In the genomic region with DNA sequence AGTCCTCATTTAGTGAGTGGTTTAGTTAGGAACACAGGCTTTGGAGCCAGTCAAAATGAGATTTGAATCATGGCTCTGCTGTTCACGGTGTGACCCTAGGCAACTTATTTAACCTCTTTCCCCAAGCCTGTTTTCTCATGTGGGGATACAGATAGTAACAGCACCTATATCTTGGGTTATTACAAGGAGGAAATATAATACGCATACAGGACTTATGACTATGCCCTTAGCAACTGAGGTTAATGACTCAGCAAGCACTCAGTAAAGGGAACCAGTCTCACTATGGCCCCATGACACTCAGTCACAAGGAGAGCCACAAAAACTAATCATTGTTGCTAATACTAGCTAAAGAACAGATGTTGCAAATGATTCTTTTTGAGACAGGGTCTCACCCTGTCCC, we compare ENCODE assay signal across 9 cellular contexts. TPM values are rescaled to one million over a fixed set of nuclear protein-coding genes. Genes with fewer than 3 reads are reported as not detected.
A peak's percentile ranks its signal among the peaks of the same experiment; 100 is the strongest.
DNase-seq lines count a peak whose midpoint lies in the region; ATAC-seq, FAIRE-seq and TF ChIP-seq lines count a peak whose summit lies in the region.
"Had no signal": no experiment of that assay in that cellular context is flagged by ENCODE, and none has a peak within 500 bp of the region (broad histone marks: within the 10 kb centered on the region; RNA-seq: fewer than 3 reads in every experiment).

No MANE protein-coding gene starts in this region.

- peaks cover 0 to 3% of the 10 kb centered on the region in 2 donors for H3K4me1 ChIP-seq in kidney (ENCODE audit: control insufficient read depth in 1 of 2, insufficient read depth in 1 of 2, low read depth in 1 of 2, low read length in 2 of 2)

- TF ChIP-seq CTCF in activated CD8-positive, alpha-beta T cell treated with anti-CD3 and anti-CD28 coated beads for 36 hours (IDR thresholded peaks at IDR 0.05): no peak
- no peak for TF ChIP-seq CTCF in retinal pigment epithelial cell (conservative IDR thresholded peaks at IDR 0.05; ENCODE audit: low read depth, low read length)
- TF ChIP-seq CTCF in kidney (IDR thresholded peaks at IDR 0.05; ENCODE audit: borderline replicate concordance, extremely low read depth, insufficient read depth): no peak

- no peak for DNase-seq in activated naive CD8-positive, alpha-beta T cell treated with anti-CD3 and anti-CD28 coated beads for 36 hours
- peak; percentile 37 for DNase-seq in activated CD8-positive, alpha-beta T cell treated with anti-CD3 and anti-CD28 coated beads for 36 hours
- peak; percentile 74 for DNase-seq in retinal pigment epithelial cell (ENCODE audit: low read depth)
- DNase-seq in kidney: no peak
- DNase-seq in NCI-H2196 (lab: John Stamatoyannopoulos, UW; ENCODE audit: unreplicated experiment): no peak
- no peak for DNase-seq in hypothalamus (lab: John Stamatoyannopoulos, UW)

- POLR2A ChIA-PET in activated CD8-positive, alpha-beta T cell treated with anti-CD3 and anti-CD28 coated beads for 36 hours (lab: Charles Lee): interaction anchor here (1.0 to 2.3 kb wide), 4 partner anchors 11 to 72 kb away, joined by 3 to 7 read pairs (median 5); partner anchors contain the start of gene ITPR1

- H3K4me3 ChIP-seq in retinal pigment epithelial cell (ENCODE audit: low read length): no peak overlapping the region
- no peak overlapping the region for H3K4me3 ChIP-seq in kidney (ENCODE audit: low read length in 2 of 2)

- H3K36me3 ChIP-seq in kidney (ENCODE audit: control insufficient read depth in 1 of 2, insufficient read depth in 2 of 2, low read length in 2 of 2): peaks cover 5 to 9% of the 10 kb centered on the region in 2 donors

- H3K27me3 Mint-ChIP-seq in activated naive CD8-positive, alpha-beta T cell: no peaks in the 10 kb centered on the region
- no peaks in the 10 kb centered on the region for H3K27me3 Mint-ChIP-seq in activated naive CD8-positive, alpha-beta T cell treated with anti-CD3 and anti-CD28 coated beads for 36 hours
- no peaks in the 10 kb centered on the region for H3K27me3 Mint-ChIP-seq in activated CD8-positive, alpha-beta T cell treated with anti-CD3 and anti-CD28 coated beads for 36 hours

- peaks cover 25% of the 10 kb centered on the region for H3K4me1 Mint-ChIP-seq in activated naive CD8-positive, alpha-beta T cell (ENCODE audit: low read depth)
- peaks cover 20% of the 10 kb centered on the region for H3K4me1 Mint-ChIP-seq in activated naive CD8-positive, alpha-beta T cell treated with anti-CD3 and anti-CD28 coated beads for 36 hours
- peaks cover 26% of the 10 kb centered on the region for H3K4me1 Mint-ChIP-seq in activated CD8-positive, alpha-beta T cell treated with anti-CD3 and anti-CD28 coated beads for 36 hours (ENCODE audit: low read depth)

- ATAC-seq in HG03175 (IDR thresholded peaks at IDR 0.05; ENCODE audit: unreplicated experiment): peak; percentile 84
- peak; percentile 85 for ATAC-seq in activated CD8-positive, alpha-beta T cell treated with anti-CD3 and anti-CD28 coated beads for 36 hours

- no peak overlapping the region for H3K27ac ChIP-seq in kidney (ENCODE audit: low read depth in 2 of 2, low read length in 2 of 2)

- peaks cover 7% of the 10 kb centered on the region for H3K36me3 Mint-ChIP-seq in activated naive CD8-positive, alpha-beta T cell
- peaks cover 11% of the 10 kb centered on the region for H3K36me3 Mint-ChIP-seq in activated naive CD8-positive, alpha-beta T cell treated with anti-CD3 and anti-CD28 coated beads for 36 hours
- H3K36me3 Mint-ChIP-seq in activated CD8-positive, alpha-beta T cell treated with anti-CD3 and anti-CD28 coated beads for 36 hours (ENCODE audit: low read depth): peaks cover 8% of the 10 kb centered on the region

- intact Hi-C loops in activated CD8-positive, alpha-beta T cell treated with anti-CD3 and anti-CD28 coated beads for 36 hours (cut with micrococcal nuclease): loop anchor here (5.0 kb wide), 1 partner anchor 34 kb away; no protein-coding TSS in a partner anchor
- intact Hi-C loops in kidney (cut with DNase I): no loop called here

- H3K9ac ChIP-seq in kidney (ENCODE audit: low read length in 2 of 2): no peak overlapping the region

- H3K9me3 ChIP-seq in kidney (ENCODE audit: control insufficient read depth in 1 of 2, low read length in 2 of 2): no peaks in the 10 kb centered on the region

- CTCF ChIA-PET in activated CD8-positive, alpha-beta T cell treated with anti-CD3 and anti-CD28 coated beads for 36 hours (lab: Charles Lee): no interaction called here

- no peak for FAIRE-seq in kidney (lab: Jason Lieb, UNC)

- H3K9me3 Mint-ChIP-seq in activated naive CD8-positive, alpha-beta T cell (ENCODE audit: low read depth): no peaks in the 10 kb centered on the region
- H3K9me3 Mint-ChIP-seq in activated naive CD8-positive, alpha-beta T cell treated with anti-CD3 and anti-CD28 coated beads for 36 hours: peaks cover 2% of the 10 kb centered on the region
- no peaks in the 10 kb centered on the region for H3K9me3 Mint-ChIP-seq in activated CD8-positive, alpha-beta T cell treated with anti-CD3 and anti-CD28 coated beads for 36 hours
- H3K9me3 Mint-ChIP-seq: nephron had no signal

- H3K4me3 Mint-ChIP-seq in activated naive CD8-positive, alpha-beta T cell: no peak overlapping the region
- H3K4me3 Mint-ChIP-seq in activated naive CD8-positive, alpha-beta T cell treated with anti-CD3 and anti-CD28 coated beads for 36 hours: no peak overlapping the region
- no peak overlapping the region for H3K4me3 Mint-ChIP-seq in activated CD8-positive, alpha-beta T cell treated with anti-CD3 and anti-CD28 coated beads for 36 hours
- H3K4me3 Mint-ChIP-seq: nephron had no signal

- peak overlapping the region; percentile 64 for H3K27ac Mint-ChIP-seq in activated naive CD8-positive, alpha-beta T cell
- H3K27ac Mint-ChIP-seq in activated naive CD8-positive, alpha-beta T cell treated with anti-CD3 and anti-CD28 coated beads for 36 hours: no peak overlapping the region
- peak overlapping the region; percentile 35 for H3K27ac Mint-ChIP-seq in activated CD8-positive, alpha-beta T cell treated with anti-CD3 and anti-CD28 coated beads for 36 hours
- H3K27ac Mint-ChIP-seq: nephron had no signal

RNA-seq across cellular contexts. Expression of gene SUMF1, which starts 45.9 kb away (rescaled TPM):
- total RNA-seq in activated naive CD8-positive, alpha-beta T cell treated with anti-CD3 and anti-CD28 coated beads for 36 hours: 1 to 10 TPM; 6.3 to 7.1 TPM
- total RNA-seq in activated CD8-positive, alpha-beta T cell treated with anti-CD3 and anti-CD28 coated beads for 36 hours: 1 to 10 TPM; 6.4 to 6.6 TPM
- 50.1 TPM for total RNA-seq in kidney
- polyA plus RNA-seq in kidney (ENCODE audit: insufficient read depth, low read depth, low replicate concordance): 50.6 TPM

Comparison
In these comparisons a context has a peak if more than half of its experiments do, and no peak if none do; other contexts are left out.
1. DNase-seq: peak in activated CD8-positive, alpha-beta T cell treated with anti-CD3 and anti-CD28 coated beads for 36 hours (single experiment) and retinal pigment epithelial cell (single experiment); none in activated naive CD8-positive, alpha-beta T cell treated with anti-CD3 and anti-CD28 coated beads for 36 hours (single experiment), kidney (single experiment), NCI-H2196 (single experiment) and hypothalamus (0 of 51).